In genomic region chr2:168210216-168210897, GRCh38 we compare ENCODE assay signal across 9 cellular contexts. TPM values are rescaled to one million over a fixed set of nuclear protein-coding genes. Genes with fewer than 3 reads are reported as not detected.
DNase-seq lines count a peak whose midpoint lies in the region; ATAC-seq and TF ChIP-seq lines count a peak whose summit lies in the region.
"Had no signal": no experiment of that assay in that cellular context is flagged by ENCODE, and none has a peak within 500 bp of the region (broad histone marks: within the 10 kb centered on the region; RNA-seq: fewer than 3 reads in every experiment).

No MANE protein-coding gene starts in this region.

- H3K79me2 ChIP-seq in GM23248 (ENCODE audit: insufficient read depth) (peaks cover 42% of the 10 kb centered on the region), OCI-LY3 (ENCODE audit: low read length) (no peaks in the 10 kb centered on the region; the same call in 1 of the 2 replicates)

- peak; percentile 21 for DNase-seq in GM23248
- no peak for DNase-seq in central memory CD8-positive, alpha-beta T cell (ENCODE audit: low spot score in 2 of 2)
- peak; percentile 50 for DNase-seq in renal cortical epithelial cell (ENCODE audit: low read depth)
- DNase-seq in pons (ENCODE audit: low spot score) = no peak
- DNase-seq in D341Med (ENCODE audit: low spot score) = no peak
- DNase-seq in testis = no peak
- DNase-seq: cerebellar nuclear complex, pancreas had no signal

- peaks cover 80% of the 10 kb centered on the region for H3K4me1 Mint-ChIP-seq in central memory CD8-positive, alpha-beta T cell

- H3K9me3 ChIP-seq in GM23248 (ENCODE audit: low read depth) (no peaks in the 10 kb centered on the region), OCI-LY3 (ENCODE audit: insufficient read depth, low read length) (no peaks in the 10 kb centered on the region), testis (no peaks in the 10 kb centered on the region)
- H3K9me3 ChIP-seq: pancreas had no signal

- H3K36me3 ChIP-seq in GM23248 (ENCODE audit: low read depth) (no peaks in the 10 kb centered on the region), OCI-LY3 (replicated peaks; ENCODE audit: low read depth, low read length) (no peaks in the 10 kb centered on the region), testis (ENCODE audit: low read depth, missing control alignments) (no peaks in the 10 kb centered on the region)
- H3K36me3 ChIP-seq: pancreas had no signal

- H3K4me2 ChIP-seq in GM23248 (ENCODE audit: unreplicated experiment) (peak overlapping the region; percentile 59), OCI-LY3 (ENCODE audit: low read length) (peak overlapping the region; percentile 64)

- H3K4me3 ChIP-seq in GM23248 = peak overlapping the region; percentile 61
- H3K4me3 ChIP-seq in OCI-LY3 (ENCODE audit: low read length) = peak overlapping the region; percentile 62
- H3K4me3 ChIP-seq in testis = no peak overlapping the region

- no peaks in the 10 kb centered on the region for H3K9me3 Mint-ChIP-seq in central memory CD8-positive, alpha-beta T cell

- H3K27me3 ChIP-seq in GM23248 (replicated peaks; ENCODE audit: insufficient read depth) (no peaks in the 10 kb centered on the region), OCI-LY3 (ENCODE audit: low read depth, low read length) (no peaks in the 10 kb centered on the region), testis (no peaks in the 10 kb centered on the region)
- H3K27me3 ChIP-seq: pancreas had no signal

- H3K9me2 ChIP-seq in GM23248 (ENCODE audit: insufficient read depth) = no peaks in the 10 kb centered on the region

- H2AFZ ChIP-seq in GM23248 (no peak overlapping the region), OCI-LY3 (ENCODE audit: low read depth, low read length) (no peak overlapping the region)

- no peak for ATAC-seq in central memory CD8-positive, alpha-beta T cell (replicated peaks; ENCODE audit: extremely low read depth, poor library complexity, severe bottlenecking)

- H4K20me1 ChIP-seq in GM23248 (ENCODE audit: insufficient read depth) = no peaks in the 10 kb centered on the region
- H4K20me1 ChIP-seq in OCI-LY3 (ENCODE audit: insufficient read depth, low read length) = no peaks in the 10 kb centered on the region

- in situ Hi-C loops in GM23248 (cut with MboI) = no loop called here

- 86 to 87% methylated on average over 9 of the region's 9 CpGs for WGBS in GM23248 (ENCODE audit: low coverage in 1 of 2, low lambda C conversion rate in 2 of 2, missing lambda C conversion rate in 2 of 2), 2 experiments
- WGBS in testis, 2 donors = 89 to 91% methylated on average over 9 of the region's 9 CpGs

- H3K4me3 Mint-ChIP-seq in central memory CD8-positive, alpha-beta T cell = peak overlapping the region; percentile 48

- no peaks in the 10 kb centered on the region for H3K27me3 Mint-ChIP-seq in central memory CD8-positive, alpha-beta T cell

- H3K27ac Mint-ChIP-seq in central memory CD8-positive, alpha-beta T cell (ENCODE audit: low read depth) = peak overlapping the region; percentile 73

- intact Hi-C loops in testis (cut with DNase I; ENCODE audit: low total_unique reads) = no loop called here

- TF ChIP-seq CTCF in OCI-LY3 (IDR thresholded peaks at IDR 0.05; ENCODE audit: low read depth, low read length) = no peak
- no peak for TF ChIP-seq CTCF in testis (IDR thresholded peaks at IDR 0.05)

- peaks cover 2% of the 10 kb centered on the region for H3K36me3 Mint-ChIP-seq in central memory CD8-positive, alpha-beta T cell (ENCODE audit: insufficient read depth)

- TF ChIP-seq POLR2A in testis (IDR thresholded peaks at IDR 0.05) = no peak

- H3K9ac ChIP-seq in GM23248 (no peak overlapping the region), OCI-LY3 (ENCODE audit: low read length) (peak overlapping the region; percentile 15; the same call in 1 of the 2 replicates)

- peaks cover 14% of the 10 kb centered on the region; the same call in 1 of the 2 replicates for H3F3A ChIP-seq in GM23248 (ENCODE audit: insufficient read depth)

- H3K4me1 ChIP-seq in GM23248 (ENCODE audit: insufficient read depth) (peaks cover 19% of the 10 kb centered on the region), OCI-LY3 (ENCODE audit: low read length) (peaks cover 38% of the 10 kb centered on the region), testis (no peaks in the 10 kb centered on the region)

- H3K27ac ChIP-seq in GM23248 = peak overlapping the region; percentile 1; the same call in 1 of the 2 replicates
- H3K27ac ChIP-seq in OCI-LY3 (ENCODE audit: low read length) = no peak overlapping the region
- no peak overlapping the region for H3K27ac ChIP-seq in testis

RNA-seq across cellular contexts. Expression of gene STK39, which starts 37.0 kb away (rescaled TPM):
- 10.5 and 14.6 TPM in 2 replicates for total RNA-seq in GM23248 (2014; rRNA removed; shearing (Covaris generic))
- 2.5 and 3.2 TPM in 2 replicates for polyA plus RNA-seq in GM23248 (2016; fragmentation: Nextera tagmentation; extraction: Ambion mirVana)
- 13.8 and 19.3 TPM in 2 replicates for total RNA-seq in renal cortical epithelial cell
- 10 to 100 TPM; 26.4 to 41.8 TPM for total RNA-seq in testis
- polyA plus RNA-seq in testis (ENCODE audit: insufficient read depth, low read depth, low replicate concordance) = 70.7 TPM

Comparison
In these comparisons a context has a peak if more than half of its experiments do, and no peak if none do; other contexts are left out.
1. DNase-seq: peak in GM23248 (single experiment) and renal cortical epithelial cell (single experiment); none in central memory CD8-positive, alpha-beta T cell (0 of 2), pons (single experiment), D341Med (single experiment) and testis (single experiment).
2. H3K4me3 ChIP-seq: peak in GM23248 (single experiment) and OCI-LY3 (single experiment); none in testis (0 of 2).